In genomic region chr11:122706689-122707088, GRCh38 we compare ENCODE assay signal across 15 cellular contexts. TPM values are rescaled to one million over a fixed set of nuclear protein-coding genes. Genes with fewer than 3 reads are reported as not detected.
DNase-seq lines count a peak whose midpoint lies in the region; ATAC-seq and TF ChIP-seq lines count a peak whose summit lies in the region.
"Had no signal": no experiment of that assay in that cellular context is flagged by ENCODE, and none has a peak within 500 bp of the region (broad histone marks: within the 10 kb centered on the region; RNA-seq: fewer than 3 reads in every experiment).

No MANE protein-coding gene starts in this region.

- no TSS peak for BruUV-seq in MCF 10A (replicated peaks; lab: Mats Ljungman, UMichigan)

- ATAC-seq in SK-N-SH treated with all-trans-retinoic acid at 6 μM for 48 hours, result peak; percentile 49
- ATAC-seq: heart left ventricle; left lobe of liver; naive thymus-derived CD4-positive, alpha-beta T cell had no signal

- POLR2A ChIA-PET in MCF 10A (lab: Yijun Ruan, JAX), result interaction anchor here (0.7 to 1.1 kb wide), 2 partner anchors 9 to 76 kb away, joined by 3 read pairs; no protein-coding TSS in a partner anchor

- no peaks in the 10 kb centered on the region for H3K27me3 ChIP-seq in breast epithelium
- H3K27me3 ChIP-seq: heart left ventricle, suprapubic skin had no signal

- no peaks in the 10 kb centered on the region for H3K27me3 Mint-ChIP-seq in MCF 10A (ENCODE audit: insufficient read depth, unreplicated experiment)

- no peak overlapping the region for H3K4me3 Mint-ChIP-seq in MCF 10A (ENCODE audit: unreplicated experiment)
- H3K4me3 Mint-ChIP-seq: naive thymus-derived CD4-positive, alpha-beta T cell had no signal

- H3K27ac Mint-ChIP-seq in MCF 10A (ENCODE audit: low read depth, unreplicated experiment), result peak overlapping the region; percentile 4

- H3K36me3 ChIP-seq in breast epithelium, result no peaks in the 10 kb centered on the region
- H3K36me3 ChIP-seq: heart left ventricle, suprapubic skin had no signal

- no peak for TF ChIP-seq POLR2A in breast epithelium (IDR thresholded peaks at IDR 0.05)

- DNase-seq in MCF 10A (ENCODE audit: unreplicated experiment) (peak; percentile 17), breast epithelium (ENCODE audit: low spot score in 2 of 2) (no peak), fibroblast of the aortic adventitia (ENCODE audit: low read depth) (peak; percentile 73), NCI-H774 (lab: John Stamatoyannopoulos, UW) (no peak), NCI-H2196 treated with DMSO at 0.1 percent for 48 hours (lab: John Stamatoyannopoulos, UW; ENCODE audit: unreplicated experiment) (no peak), head of caudate nucleus (no peak)
- DNase-seq in activated CD4-positive, alpha-beta T cell treated with anti-CD3 and anti-CD28 coated beads for 1 hour, result no peak
- DNase-seq: 8988T; activated CD4-positive, CD25-positive, alpha-beta regulatory T cell; amniotic stem cell; heart left ventricle; naive thymus-derived CD4-positive, alpha-beta T cell had no signal

- no peak overlapping the region for H3K27ac ChIP-seq in breast epithelium
- H3K27ac ChIP-seq: heart left ventricle, suprapubic skin had no signal

- no peaks in the 10 kb centered on the region for H3K9me3 ChIP-seq in breast epithelium
- H3K9me3 ChIP-seq: heart left ventricle, suprapubic skin had no signal

- no peaks in the 10 kb centered on the region for H3K4me1 ChIP-seq in breast epithelium
- H3K4me1 ChIP-seq: suprapubic skin had no signal

- peaks cover 22% of the 10 kb centered on the region for H3K4me1 Mint-ChIP-seq in MCF 10A (ENCODE audit: insufficient read depth, unreplicated experiment)

- intact Hi-C loops in MCF 10A (cut with micrococcal nuclease), result no loop called here
- intact Hi-C loops in breast epithelium (cut with DNase I; ENCODE audit: low total_unique reads), result no loop called here
- intact Hi-C loops in head of caudate nucleus (cut with DNase I), result no loop called here

- CTCF ChIA-PET in MCF 10A (lab: Yijun Ruan, JAX), result no interaction called here

- H3K4me3 ChIP-seq in breast epithelium (no peak overlapping the region), fibroblast of the aortic adventitia (ENCODE audit: low read depth, low read length) (no peak overlapping the region)
- H3K4me3 ChIP-seq: heart left ventricle, suprapubic skin had no signal

- no peaks in the 10 kb centered on the region for H3K9me3 Mint-ChIP-seq in MCF 10A (ENCODE audit: unreplicated experiment)

- no peaks in the 10 kb centered on the region for H3K36me3 Mint-ChIP-seq in MCF 10A (ENCODE audit: insufficient read depth, unreplicated experiment)

- TF ChIP-seq CTCF in MCF 10A (IDR thresholded peaks at IDR 0.05; ENCODE audit: unreplicated experiment), result no peak
- no peak for TF ChIP-seq CTCF in breast epithelium (IDR thresholded peaks at IDR 0.05)
- TF ChIP-seq CTCF in fibroblast of the aortic adventitia (IDR thresholded peaks at IDR 0.05; ENCODE audit: insufficient read depth, low read length), result no peak

TF ChIP-seq in SK-N-SH treated with all-trans-retinoic acid at 6 μM for 48 hours, 23 proteins besides CTCF, POLR2A, EP300 and RAD21:
- TF ChIP-seq ZNF565 (CRISPR knock-in tag; conservative IDR thresholded peaks at IDR 0.05; ENCODE audit: low read depth), result no peak
- no peak for TF ChIP-seq ZFP3 (CRISPR knock-in tag; IDR thresholded peaks at IDR 0.05)
- TF ChIP-seq TOX (CRISPR knock-in tag; IDR thresholded peaks at IDR 0.05; ENCODE audit: borderline replicate concordance), result no peak
- TF ChIP-seq PATZ1 (CRISPR knock-in tag; IDR thresholded peaks at IDR 0.05; ENCODE audit: borderline replicate concordance), result no peak
- no peak for TF ChIP-seq ZNF8 (CRISPR knock-in tag; IDR thresholded peaks at IDR 0.05)
- no peak for TF ChIP-seq ARNTL (CRISPR knock-in tag; IDR thresholded peaks at IDR 0.05; ENCODE audit: borderline replicate concordance, low read depth)
- no peak for TF ChIP-seq GLIS3 (CRISPR knock-in tag; IDR thresholded peaks at IDR 0.05)
- TF ChIP-seq, protein P1, sequence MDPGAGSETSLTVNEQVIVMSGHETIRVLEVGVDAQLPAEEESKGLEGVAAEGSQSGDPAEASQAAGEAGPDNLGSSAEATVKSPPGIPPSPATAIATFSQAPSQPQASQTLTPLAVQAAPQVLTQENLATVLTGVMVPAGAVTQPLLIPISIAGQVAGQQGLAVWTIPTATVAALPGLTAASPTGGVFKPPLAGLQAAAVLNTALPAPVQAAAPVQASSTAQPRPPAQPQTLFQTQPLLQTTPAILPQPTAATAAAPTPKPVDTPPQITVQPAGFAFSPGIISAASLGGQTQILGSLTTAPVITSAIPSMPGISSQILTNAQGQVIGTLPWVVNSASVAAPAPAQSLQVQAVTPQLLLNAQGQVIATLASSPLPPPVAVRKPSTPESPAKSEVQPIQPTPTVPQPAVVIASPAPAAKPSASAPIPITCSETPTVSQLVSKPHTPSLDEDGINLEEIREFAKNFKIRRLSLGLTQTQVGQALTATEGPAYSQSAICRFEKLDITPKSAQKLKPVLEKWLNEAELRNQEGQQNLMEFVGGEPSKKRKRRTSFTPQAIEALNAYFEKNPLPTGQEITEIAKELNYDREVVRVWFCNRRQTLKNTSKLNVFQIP (CRISPR knock-in tag; IDR thresholded peaks at IDR 0.05; ENCODE audit: borderline replicate concordance, low read depth), result no peak
- TF ChIP-seq ZFP30 (CRISPR knock-in tag; IDR thresholded peaks at IDR 0.05), result no peak
- no peak for TF ChIP-seq ZNF70 (CRISPR knock-in tag; IDR thresholded peaks at IDR 0.05)
- TF ChIP-seq RARB (CRISPR knock-in tag; IDR thresholded peaks at IDR 0.05), result no peak

RNA-seq across cellular contexts. Expression of gene UBASH3B, which starts 51.2 kb away (rescaled TPM):
- total RNA-seq in MCF 10A (2022) (6.2 and 10.3 TPM in 2 replicates), breast epithelium (1 to 10 TPM; 4.7 to 6.2 (median 4.8) TPM), fibroblast of the aortic adventitia (ENCODE audit: low replicate concordance) (3.5 and 23.2 TPM in 2 replicates)

Comparison
In these comparisons a context has a peak if more than half of its experiments do, and no peak if none do; other contexts are left out.
1. DNase-seq: peak in MCF 10A (single experiment) and fibroblast of the aortic adventitia (single experiment); none in breast epithelium (0 of 2), NCI-H774 (single experiment), NCI-H2196 treated with DMSO at 0.1 percent for 48 hours (single experiment), head of caudate nucleus (0 of 42) and activated CD4-positive, alpha-beta T cell treated with anti-CD3 and anti-CD28 coated beads for 1 hour (single experiment).